12 cellular contexts compared by ENCODE assay signal in the genomic region with DNA sequence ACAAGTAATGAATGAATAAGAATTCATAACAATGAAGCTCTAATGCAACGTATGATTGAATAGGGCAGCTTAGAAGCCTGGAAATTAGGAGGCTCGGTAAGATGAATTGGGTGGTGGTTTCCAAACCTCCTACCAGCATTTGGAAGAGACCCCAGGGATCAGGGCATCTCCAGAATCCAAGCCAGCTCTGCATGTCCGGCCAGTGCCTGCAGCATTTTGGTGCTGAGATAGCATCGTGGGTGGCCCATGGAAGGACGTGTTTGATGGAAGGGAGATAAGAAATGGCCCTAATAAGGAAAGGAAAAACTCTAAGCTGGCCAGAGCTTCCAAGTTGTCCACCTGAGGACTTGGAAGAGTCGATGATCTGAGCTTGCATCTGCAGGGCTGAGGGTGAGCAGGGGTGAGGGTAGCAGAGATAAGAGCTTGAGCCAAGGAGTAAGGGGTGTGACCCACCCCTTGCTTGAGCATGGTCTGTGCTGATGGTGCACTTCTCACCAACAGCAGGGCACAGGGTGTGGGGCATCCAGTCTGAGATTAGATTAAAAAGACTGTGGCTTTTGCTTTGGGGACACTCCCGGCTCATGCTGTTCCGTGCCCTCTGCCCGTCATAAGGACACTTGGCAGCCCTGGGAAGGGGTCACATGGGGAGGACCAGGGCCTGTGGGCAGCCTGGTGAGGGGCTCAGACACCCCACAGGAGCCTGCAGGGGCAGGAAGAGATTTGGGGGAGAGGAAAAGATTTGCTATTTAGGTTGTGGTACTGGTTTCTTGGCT.
"Had no signal": no experiment of that assay in that cellular context is flagged by ENCODE, and none has a peak within 500 bp of the region (broad histone marks: within the 10 kb centered on the region; RNA-seq: fewer than 3 reads in every experiment).

No MANE protein-coding gene starts in this region.

- H3K4me3 ChIP-seq: gastrocnemius medialis, heart left ventricle, pancreas, tibial artery had no signal

- DNase-seq: activated CD4-positive, alpha-beta T cell treated with anti-CD3 and anti-CD28 coated beads, Interleukin-2, amount 50 U/mL, for 4 hours; activated CD4-positive, CD25-positive, alpha-beta regulatory T cell treated with anti-CD3 and anti-CD28 coated beads, Interleukin-2, amount 50 U/mL, for 72 hours; activated naive CD4-positive, alpha-beta T cell treated with anti-CD3 and anti-CD28 coated beads for 36 hours; activated naive CD8-positive, alpha-beta T cell treated with anti-CD3 and anti-CD28 coated beads, Interleukin-2, amount 50 U/mL, for 24 hours; activated T-cell treated with anti-CD3 and anti-CD28 coated beads for 4 hours; erythroblast; gastrocnemius medialis; left colon; stimulated activated CD4-positive, alpha-beta T cell treated with anti-CD3 and anti-CD28 coated beads, Interleukin-12 subunit alpha, Interleukin-12 subunit beta, amount 100 ng/mL, for 4 hours had no signal

- H3K27ac ChIP-seq: gastrocnemius medialis, heart left ventricle, pancreas, tibial artery had no signal

- H3K27me3 ChIP-seq: pancreas had no signal

- H3K36me3 ChIP-seq: gastrocnemius medialis, heart left ventricle, pancreas, tibial artery had no signal

- H3K4me1 ChIP-seq: gastrocnemius medialis, pancreas had no signal

- H3K9me3 ChIP-seq: gastrocnemius medialis, heart left ventricle, pancreas, tibial artery had no signal
